In the genomic region with DNA sequence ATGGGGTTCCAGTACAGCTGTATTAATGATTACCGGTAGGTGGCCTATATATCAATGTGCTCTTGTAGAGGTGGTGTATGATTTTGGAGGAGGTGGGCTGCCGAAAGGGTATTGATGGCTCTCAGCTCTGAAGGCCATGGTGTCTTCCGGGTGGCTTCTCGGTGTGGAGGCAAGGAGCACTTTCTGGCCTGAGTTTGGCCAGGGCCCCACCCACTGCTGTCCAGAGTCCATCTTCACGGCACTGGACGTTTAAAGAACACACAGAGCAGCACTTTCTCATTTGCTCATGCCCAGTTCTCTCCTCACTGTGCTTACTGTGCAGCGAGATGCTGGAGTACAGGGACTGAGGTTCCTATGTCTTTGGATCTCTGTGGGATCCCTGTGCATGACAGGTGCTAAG, we compare ENCODE assay signal across 1 cellular context.
TF ChIP-seq lines count a peak whose summit lies in the region.

No MANE protein-coding gene starts in this region.

TF ChIP-seq in HepG2, 621 proteins besides CTCF, POLR2A, EP300 and RAD21 (continues in another document):
- no peak for TF ChIP-seq ZFAT (CRISPR knock-in tag; conservative IDR thresholded peaks at IDR 0.05)
- no peak for TF ChIP-seq FOXA1 (IDR thresholded peaks at IDR 0.05)
- no peak for TF ChIP-seq FOXA1 (CRISPR knock-in tag; IDR thresholded peaks at IDR 0.05)
- peak; percentile 36; the same call in 1 of the 2 replicates for TF ChIP-seq ZNF292 (CRISPR knock-in tag; IDR thresholded peaks at IDR 0.05; ENCODE audit: borderline replicate concordance, low read depth)
- TF ChIP-seq ZNF709 (CRISPR knock-in tag; IDR thresholded peaks at IDR 0.05), result no peak
- TF ChIP-seq GATAD2A (CRISPR knock-in tag; IDR thresholded peaks at IDR 0.05), result 0 out of 2 replicates have a peak, but pooled peaks have one; percentile 11
- peak; percentile 26; the same call in 1 of the 2 replicates for TF ChIP-seq MAX (IDR thresholded peaks at IDR 0.05)
- no peak for TF ChIP-seq TARDBP (CRISPR knock-in tag; IDR thresholded peaks at IDR 0.05)
- no peak for TF ChIP-seq SOX13 (IDR thresholded peaks at IDR 0.05)
- 0 out of 4 replicates have a peak, but pooled peaks of 1 of the 2 experiments have one; percentile 5 for TF ChIP-seq SOX13 (CRISPR knock-in tag; conservative IDR thresholded peaks at IDR 0.05 in 1 of 2, IDR thresholded peaks at IDR 0.05 in 1 of 2)
- peak; percentile 15; the same call in 1 of the 2 replicates for TF ChIP-seq TFE3 (CRISPR knock-in tag; IDR thresholded peaks at IDR 0.05)
- peak; percentile 78 for TF ChIP-seq HNF4A (CRISPR knock-in tag; IDR thresholded peaks at IDR 0.05)
- TF ChIP-seq POGK (CRISPR knock-in tag; conservative IDR thresholded peaks at IDR 0.05), result 0 out of 2 replicates have a peak, but pooled peaks have one; percentile 33
- TF ChIP-seq MIXL1 (CRISPR knock-in tag; IDR thresholded peaks at IDR 0.05), result no peak
- no peak for TF ChIP-seq JUND (CRISPR knock-in tag; IDR thresholded peaks at IDR 0.05)
- TF ChIP-seq ZMYM4 (CRISPR knock-in tag; IDR thresholded peaks at IDR 0.05), result peak; percentile 62; the same call in 1 of the 2 replicates
- TF ChIP-seq SOX6 (IDR thresholded peaks at IDR 0.05), result no peak
- no peak for TF ChIP-seq SOX6 (CRISPR knock-in tag; IDR thresholded peaks at IDR 0.05)
- TF ChIP-seq ZNF687 (CRISPR knock-in tag; IDR thresholded peaks at IDR 0.05), result peak; percentile 41
- TF ChIP-seq, protein P1, sequence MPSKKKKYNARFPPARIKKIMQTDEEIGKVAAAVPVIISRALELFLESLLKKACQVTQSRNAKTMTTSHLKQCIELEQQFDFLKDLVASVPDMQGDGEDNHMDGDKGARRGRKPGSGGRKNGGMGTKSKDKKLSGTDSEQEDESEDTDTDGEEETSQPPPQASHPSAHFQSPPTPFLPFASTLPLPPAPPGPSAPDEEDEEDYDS (CRISPR knock-in tag; IDR thresholded peaks at IDR 0.05), result 0 out of 2 replicates have a peak, but pooled peaks have one; percentile 26
- 0 out of 2 replicates have a peak, but pooled peaks have one; percentile 57 for TF ChIP-seq HNF4G (IDR thresholded peaks at IDR 0.05; ENCODE audit: borderline replicate concordance, low read depth, low read length)
- no peak for TF ChIP-seq HNF4G (CRISPR knock-in tag; IDR thresholded peaks at IDR 0.05; ENCODE audit: borderline replicate concordance, low read depth)
- no peak for TF ChIP-seq ZNF547 (CRISPR knock-in tag; IDR thresholded peaks at IDR 0.05)
- 0 out of 2 replicates have a peak, but pooled peaks have one; percentile 29 for TF ChIP-seq ZNF350 (CRISPR knock-in tag; IDR thresholded peaks at IDR 0.05; ENCODE audit: borderline replicate concordance, low read depth)
- no peak for TF ChIP-seq ZNF879 (CRISPR knock-in tag; IDR thresholded peaks at IDR 0.05)
- no peak for TF ChIP-seq KAT2B (IDR thresholded peaks at IDR 0.05; ENCODE audit: borderline replicate concordance, low read depth, low read length)
- no peak for TF ChIP-seq ARNTL (CRISPR knock-in tag; IDR thresholded peaks at IDR 0.05)
- TF ChIP-seq SP5 (CRISPR knock-in tag; IDR thresholded peaks at IDR 0.05; ENCODE audit: borderline replicate concordance, low read depth), result peak; percentile 62; the same call in 1 of the 2 replicates
- TF ChIP-seq, protein P2, sequence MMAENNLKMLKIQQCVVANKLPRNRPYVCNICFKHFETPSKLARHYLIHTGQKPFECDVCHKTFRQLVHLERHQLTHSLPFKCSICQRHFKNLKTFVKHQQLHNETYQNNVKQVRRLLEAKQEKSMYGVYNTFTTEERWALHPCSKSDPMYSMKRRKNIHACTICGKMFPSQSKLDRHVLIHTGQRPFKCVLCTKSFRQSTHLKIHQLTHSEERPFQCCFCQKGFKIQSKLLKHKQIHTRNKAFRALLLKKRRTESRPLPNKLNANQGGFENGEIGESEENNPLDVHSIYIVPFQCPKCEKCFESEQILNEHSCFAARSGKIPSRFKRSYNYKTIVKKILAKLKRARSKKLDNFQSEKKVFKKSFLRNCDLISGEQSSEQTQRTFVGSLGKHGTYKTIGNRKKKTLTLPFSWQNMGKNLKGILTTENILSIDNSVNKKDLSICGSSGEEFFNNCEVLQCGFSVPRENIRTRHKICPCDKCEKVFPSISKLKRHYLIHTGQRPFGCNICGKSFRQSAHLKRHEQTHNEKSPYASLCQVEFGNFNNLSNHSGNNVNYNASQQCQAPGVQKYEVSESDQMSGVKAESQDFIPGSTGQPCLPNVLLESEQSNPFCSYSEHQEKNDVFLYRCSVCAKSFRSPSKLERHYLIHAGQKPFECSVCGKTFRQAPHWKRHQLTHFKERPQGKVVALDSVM (CRISPR knock-in tag; IDR thresholded peaks at IDR 0.05), result no peak
- TF ChIP-seq LCORL (IDR thresholded peaks at IDR 0.05), result no peak
- TF ChIP-seq LCORL (CRISPR knock-in tag; IDR thresholded peaks at IDR 0.05), result peak; percentile 37; the same call in 1 of the 2 replicates
- TF ChIP-seq, protein P3, sequence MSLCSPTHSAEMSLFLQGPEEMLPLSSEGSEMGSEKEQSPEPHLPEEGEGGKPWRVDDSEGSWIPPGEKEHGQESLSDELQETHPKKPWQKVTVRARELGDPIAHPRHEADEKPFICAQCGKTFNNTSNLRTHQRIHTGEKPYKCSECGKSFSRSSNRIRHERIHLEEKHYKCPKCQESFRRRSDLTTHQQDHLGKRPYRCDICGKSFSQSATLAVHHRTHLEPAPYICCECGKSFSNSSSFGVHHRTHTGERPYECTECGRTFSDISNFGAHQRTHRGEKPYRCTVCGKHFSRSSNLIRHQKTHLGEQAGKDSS (CRISPR knock-in tag; IDR thresholded peaks at IDR 0.05; ENCODE audit: borderline replicate concordance, low read depth), result peak; percentile 94; the same call in 1 of the 2 replicates
- TF ChIP-seq IRF2 (CRISPR knock-in tag; IDR thresholded peaks at IDR 0.05), result 0 out of 2 replicates have a peak, but pooled peaks have one; percentile 46
- TF ChIP-seq SALL1 (CRISPR knock-in tag; IDR thresholded peaks at IDR 0.05), result 0 out of 2 replicates have a peak, but pooled peaks have one; percentile 15
- no peak for TF ChIP-seq ZMYM2 (CRISPR knock-in tag; IDR thresholded peaks at IDR 0.05)
- TF ChIP-seq GABPB1 (CRISPR knock-in tag; IDR thresholded peaks at IDR 0.05), result 0 out of 2 replicates have a peak, but pooled peaks have one; percentile 6
- TF ChIP-seq, protein P4, sequence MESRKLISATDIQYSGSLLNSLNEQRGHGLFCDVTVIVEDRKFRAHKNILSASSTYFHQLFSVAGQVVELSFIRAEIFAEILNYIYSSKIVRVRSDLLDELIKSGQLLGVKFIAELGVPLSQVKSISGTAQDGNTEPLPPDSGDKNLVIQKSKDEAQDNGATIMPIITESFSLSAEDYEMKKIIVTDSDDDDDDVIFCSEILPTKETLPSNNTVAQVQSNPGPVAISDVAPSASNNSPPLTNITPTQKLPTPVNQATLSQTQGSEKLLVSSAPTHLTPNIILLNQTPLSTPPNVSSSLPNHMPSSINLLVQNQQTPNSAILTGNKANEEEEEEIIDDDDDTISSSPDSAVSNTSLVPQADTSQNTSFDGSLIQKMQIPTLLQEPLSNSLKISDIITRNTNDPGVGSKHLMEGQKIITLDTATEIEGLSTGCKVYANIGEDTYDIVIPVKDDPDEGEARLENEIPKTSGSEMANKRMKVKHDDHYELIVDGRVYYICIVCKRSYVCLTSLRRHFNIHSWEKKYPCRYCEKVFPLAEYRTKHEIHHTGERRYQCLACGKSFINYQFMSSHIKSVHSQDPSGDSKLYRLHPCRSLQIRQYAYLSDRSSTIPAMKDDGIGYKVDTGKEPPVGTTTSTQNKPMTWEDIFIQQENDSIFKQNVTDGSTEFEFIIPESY (CRISPR knock-in tag; IDR thresholded peaks at IDR 0.05), result no peak
- TF ChIP-seq, protein P5, sequence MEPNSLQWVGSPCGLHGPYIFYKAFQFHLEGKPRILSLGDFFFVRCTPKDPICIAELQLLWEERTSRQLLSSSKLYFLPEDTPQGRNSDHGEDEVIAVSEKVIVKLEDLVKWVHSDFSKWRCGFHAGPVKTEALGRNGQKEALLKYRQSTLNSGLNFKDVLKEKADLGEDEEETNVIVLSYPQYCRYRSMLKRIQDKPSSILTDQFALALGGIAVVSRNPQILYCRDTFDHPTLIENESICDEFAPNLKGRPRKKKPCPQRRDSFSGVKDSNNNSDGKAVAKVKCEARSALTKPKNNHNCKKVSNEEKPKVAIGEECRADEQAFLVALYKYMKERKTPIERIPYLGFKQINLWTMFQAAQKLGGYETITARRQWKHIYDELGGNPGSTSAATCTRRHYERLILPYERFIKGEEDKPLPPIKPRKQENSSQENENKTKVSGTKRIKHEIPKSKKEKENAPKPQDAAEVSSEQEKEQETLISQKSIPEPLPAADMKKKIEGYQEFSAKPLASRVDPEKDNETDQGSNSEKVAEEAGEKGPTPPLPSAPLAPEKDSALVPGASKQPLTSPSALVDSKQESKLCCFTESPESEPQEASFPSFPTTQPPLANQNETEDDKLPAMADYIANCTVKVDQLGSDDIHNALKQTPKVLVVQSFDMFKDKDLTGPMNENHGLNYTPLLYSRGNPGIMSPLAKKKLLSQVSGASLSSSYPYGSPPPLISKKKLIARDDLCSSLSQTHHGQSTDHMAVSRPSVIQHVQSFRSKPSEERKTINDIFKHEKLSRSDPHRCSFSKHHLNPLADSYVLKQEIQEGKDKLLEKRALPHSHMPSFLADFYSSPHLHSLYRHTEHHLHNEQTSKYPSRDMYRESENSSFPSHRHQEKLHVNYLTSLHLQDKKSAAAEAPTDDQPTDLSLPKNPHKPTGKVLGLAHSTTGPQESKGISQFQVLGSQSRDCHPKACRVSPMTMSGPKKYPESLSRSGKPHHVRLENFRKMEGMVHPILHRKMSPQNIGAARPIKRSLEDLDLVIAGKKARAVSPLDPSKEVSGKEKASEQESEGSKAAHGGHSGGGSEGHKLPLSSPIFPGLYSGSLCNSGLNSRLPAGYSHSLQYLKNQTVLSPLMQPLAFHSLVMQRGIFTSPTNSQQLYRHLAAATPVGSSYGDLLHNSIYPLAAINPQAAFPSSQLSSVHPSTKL (CRISPR knock-in tag; IDR thresholded peaks at IDR 0.05), result peak; percentile 45; the same call in 1 of the 2 replicates
